ENCODE assay signal across 1 cellular context in genomic region chr12:12079291-12079690, GRCh38.
TF ChIP-seq lines count a peak whose summit lies in the region.

No MANE protein-coding gene starts in this region.

TF ChIP-seq in H1, 55 proteins besides CTCF, POLR2A, EP300 and RAD21:
- no peak for TF ChIP-seq POU5F1 (IDR thresholded peaks at IDR 0.05; ENCODE audit: low read depth, low read length)
- TF ChIP-seq, protein P1, sequence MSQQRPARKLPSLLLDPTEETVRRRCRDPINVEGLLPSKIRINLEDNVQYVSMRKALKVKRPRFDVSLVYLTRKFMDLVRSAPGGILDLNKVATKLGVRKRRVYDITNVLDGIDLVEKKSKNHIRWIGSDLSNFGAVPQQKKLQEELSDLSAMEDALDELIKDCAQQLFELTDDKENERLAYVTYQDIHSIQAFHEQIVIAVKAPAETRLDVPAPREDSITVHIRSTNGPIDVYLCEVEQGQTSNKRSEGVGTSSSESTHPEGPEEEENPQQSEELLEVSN (IDR thresholded peaks at IDR 0.05) = no peak
- no peak for TF ChIP-seq GABPA (IDR thresholded peaks at IDR 0.05; ENCODE audit: borderline replicate concordance, insufficient read depth, low read length)
- no peak for TF ChIP-seq GTF2F1 (IDR thresholded peaks at IDR 0.05; ENCODE audit: borderline replicate concordance, low read depth, low read length)
- TF ChIP-seq TAF7 (optimal IDR thresholded peaks at IDR 0.05; ENCODE audit: borderline replicate concordance, low read depth, low read length) = no peak
